In the genomic region with DNA sequence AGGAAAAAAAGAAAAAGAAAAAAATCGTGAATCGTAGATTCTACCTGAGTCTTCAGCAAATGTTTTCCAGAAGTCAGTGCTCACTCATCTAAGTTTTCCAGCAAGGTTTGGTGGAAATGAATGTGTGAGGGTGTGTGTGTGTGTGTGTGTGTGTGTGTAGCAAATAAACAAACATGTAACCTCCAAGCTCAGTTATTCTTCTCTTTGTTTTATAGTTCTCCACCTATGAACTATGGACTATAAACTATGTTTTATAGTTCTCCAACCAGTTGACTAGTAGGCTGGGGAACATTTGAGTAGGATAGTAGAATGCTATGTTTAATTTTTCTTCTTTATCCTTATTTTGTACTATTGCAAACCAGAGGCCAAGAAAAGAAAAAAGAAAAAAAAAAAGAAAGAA, we compare ENCODE assay signal across 20 cellular contexts.
"Had no signal": no experiment of that assay in that cellular context is flagged by ENCODE, and none has a peak within 500 bp of the region (broad histone marks: within the 10 kb centered on the region; RNA-seq: fewer than 3 reads in every experiment).

No MANE protein-coding gene starts in this region.

- H3K36me3 ChIP-seq: esophagus muscularis mucosa, neutrophil, right lobe of liver, spleen had no signal

- ATAC-seq: foreskin keratinocyte; naive thymus-derived CD8-positive, alpha-beta T cell; psoas muscle; right lobe of liver; stimulated activated naive B cell treated with anti-CD40 and anti-IgM and Interleukin-4, amounts not matched to agents 10 μg/mL and 1 μg/mL and 100 μg/mL, for 72 hours had no signal

- FAIRE-seq: kidney, urothelium cell line had no signal

- H3K9me3 ChIP-seq: esophagus muscularis mucosa, neutrophil, psoas muscle, right lobe of liver, spleen, testis had no signal

- H3K27me3 ChIP-seq: esophagus muscularis mucosa, foreskin keratinocyte, neutrophil, right lobe of liver, spleen, testis had no signal

- DNase-seq: effector memory CD4-positive, alpha-beta T cell; foreskin keratinocyte; immature natural killer cell; kidney; left cardiac atrium; naive thymus-derived CD8-positive, alpha-beta T cell; psoas muscle; retina; right lobe of liver; spleen; stimulated activated CD4-positive, alpha-beta T cell treated with anti-CD3 and anti-CD28 coated beads, Interleukin-15, amount 100 ng/mL, for 24 hours; stimulated activated CD4-positive, alpha-beta T cell treated with anti-CD3 and anti-CD28 coated beads, Interleukin-1b, Interleukin-23, amount 100 ng/mL, for 48 hours; stimulated activated CD4-positive, alpha-beta T cell treated with anti-CD3 and anti-CD28 coated beads, Interleukin-4, amount 100 ng/mL, for 24 hours; stimulated activated naive B cell treated with anti-CD40 and anti-IgM and Interleukin-4, amounts not matched to agents 10 μg/mL and 1 μg/mL and 100 μg/mL, for 72 hours; stimulated activated naive CD8-positive, alpha-beta T cell treated with anti-CD3 and anti-CD28 coated beads, Interleukin-15, amount 100 ng/mL, for 72 hours had no signal

- H3K4me3 ChIP-seq: esophagus muscularis mucosa, psoas muscle, right lobe of liver, spleen, testis had no signal

- H3K27ac ChIP-seq: epithelial cell of prostate, foreskin keratinocyte, neutrophil, psoas muscle, right lobe of liver, spleen had no signal

- H3K4me1 ChIP-seq: esophagus muscularis mucosa, right lobe of liver, spleen had no signal
